ENCODE assay signal across 8 cellular contexts in genomic region chr5:109410389-109411174, GRCh38. TPM values are rescaled to one million over a fixed set of nuclear protein-coding genes. Genes with fewer than 3 reads are reported as not detected.
DNase-seq lines count a peak whose midpoint lies in the region; ATAC-seq and TF ChIP-seq lines count a peak whose summit lies in the region.

No MANE protein-coding gene starts in this region.

- peaks cover 8% of the 10 kb centered on the region for H3K36me3 Mint-ChIP-seq in MCF 10A (ENCODE audit: insufficient read depth, unreplicated experiment)

- TF ChIP-seq EP300 in sigmoid colon (IDR thresholded peaks at IDR 0.05), result no peak

- peak overlapping the region; percentile 95 to 99 (median 98) for H3K27ac ChIP-seq in sigmoid colon

- H3K9me3 ChIP-seq in iPS-15b (ENCODE audit: control insufficient read depth, insufficient read depth, low read length) (no peaks in the 10 kb centered on the region), sigmoid colon (peaks cover 0 to 3% (median 0%) of the 10 kb centered on the region in 4 donors)

- CTCF ChIA-PET in MCF 10A (lab: Yijun Ruan, JAX), result interaction anchor here (0.7 to 1.3 kb wide), 2 partner anchors 25 to 934 kb away, joined by 3 to 4 read pairs; no protein-coding TSS in a partner anchor

- TF ChIP-seq CTCF in MCF 10A (IDR thresholded peaks at IDR 0.05; ENCODE audit: unreplicated experiment) (no peak), sigmoid colon (IDR thresholded peaks at IDR 0.05) (no peak)

- H3K4me1 ChIP-seq in iPS-15b (ENCODE audit: control insufficient read depth, insufficient read depth, low read length) (peaks cover 16% of the 10 kb centered on the region), sigmoid colon (peaks cover 0 to 57% (median 50%) of the 10 kb centered on the region in 4 donors)

- H3K4me3 ChIP-seq in iPS-15b (ENCODE audit: low read depth, low read length), result peak overlapping the region; percentile 83
- peak overlapping the region; percentile 51 to 89 (median 70) for H3K4me3 ChIP-seq in sigmoid colon

- TSS peak; percentile 94 for BruUV-seq in MCF 10A (replicated peaks; lab: Mats Ljungman, UMichigan)

- H3K9me3 Mint-ChIP-seq in MCF 10A (ENCODE audit: unreplicated experiment), result no peaks in the 10 kb centered on the region

- ATAC-seq in GM21717 (IDR thresholded peaks at IDR 0.05; ENCODE audit: unreplicated experiment), result peak; percentile 14

- peak in 1 of 2 donors; percentile 13 for TF ChIP-seq POLR2A in sigmoid colon (IDR thresholded peaks at IDR 0.05)

- POLR2A ChIA-PET in MCF 10A (lab: Yijun Ruan, JAX), result interaction anchor here (0.7 to 5.3 kb wide), 44 partner anchors 8 to 1311 kb away, joined by 3 to 80 read pairs (median 4); partner anchors contain the start of genes FBXL17, FER and MAN2A1

- H3K27me3 ChIP-seq in iPS-15b (ENCODE audit: control insufficient read depth, insufficient read depth, low read length), result no peaks in the 10 kb centered on the region
- H3K27me3 ChIP-seq in sigmoid colon, result no peaks in the 10 kb centered on the region

- H3K27me3 Mint-ChIP-seq in MCF 10A (ENCODE audit: insufficient read depth, unreplicated experiment), result no peaks in the 10 kb centered on the region

- peak overlapping the region; percentile 92 for H3K9ac ChIP-seq in iPS-15b (ENCODE audit: low read depth, low read length)

- 1% methylated on average over 26 of the region's 26 CpGs for WGBS in sigmoid colon, 2 donors

- intact Hi-C loops in MCF 10A (cut with micrococcal nuclease), result loop anchor here (1.0 to 2.0 kb wide), 3 partner anchors 17 to 58 kb away; no protein-coding TSS in a partner anchor
- intact Hi-C loops in sigmoid colon (cut with DNase I), result loop anchor here (5.0 kb wide), 1 partner anchor 1028 kb away; the partner anchor contains the start of gene FBXL17

- H3K27ac Mint-ChIP-seq in MCF 10A (ENCODE audit: low read depth, unreplicated experiment), result peak overlapping the region; percentile 98

- peak overlapping the region; percentile 99 for H3K4me3 Mint-ChIP-seq in MCF 10A (ENCODE audit: unreplicated experiment)

- H3K4me1 Mint-ChIP-seq in MCF 10A (ENCODE audit: insufficient read depth, unreplicated experiment), result peaks cover 11% of the 10 kb centered on the region

- peak; percentile 67 for DNase-seq in DMS79 treated with DMSO at 0.1 percent for 48 hours (lab: John Stamatoyannopoulos, UW)
- DNase-seq in LoVo (ENCODE audit: low spot score), result peak; percentile 73
- peak; percentile 12 for DNase-seq in T-helper 22 cell (ENCODE audit: low read depth)
- DNase-seq in MCF 10A (ENCODE audit: unreplicated experiment), result peak; percentile 81
- DNase-seq in sigmoid colon, result peak; percentile 89
- DNase-seq in mesenteric fat pad (ENCODE audit: low spot score), result no peak

- H3K36me3 ChIP-seq in iPS-15b (ENCODE audit: control insufficient read depth, insufficient read depth, low read length), result no peaks in the 10 kb centered on the region
- H3K36me3 ChIP-seq in sigmoid colon, result no peaks in the 10 kb centered on the region

RNA-seq across cellular contexts. Expression of gene PJA2, which starts 0.8 kb away (rescaled TPM):
- total RNA-seq in MCF 10A (2022) (54.4 and 56.9 TPM in 2 replicates), sigmoid colon (100 to 1,000 TPM; 163 to 213 (median 171) TPM), mesenteric fat pad (80.0 TPM)
- 10 to 100 TPM; 35.4 to 40.6 (median 39.0) TPM for polyA plus RNA-seq in sigmoid colon
